1 cellular context compared by ENCODE assay signal in the genomic region with DNA sequence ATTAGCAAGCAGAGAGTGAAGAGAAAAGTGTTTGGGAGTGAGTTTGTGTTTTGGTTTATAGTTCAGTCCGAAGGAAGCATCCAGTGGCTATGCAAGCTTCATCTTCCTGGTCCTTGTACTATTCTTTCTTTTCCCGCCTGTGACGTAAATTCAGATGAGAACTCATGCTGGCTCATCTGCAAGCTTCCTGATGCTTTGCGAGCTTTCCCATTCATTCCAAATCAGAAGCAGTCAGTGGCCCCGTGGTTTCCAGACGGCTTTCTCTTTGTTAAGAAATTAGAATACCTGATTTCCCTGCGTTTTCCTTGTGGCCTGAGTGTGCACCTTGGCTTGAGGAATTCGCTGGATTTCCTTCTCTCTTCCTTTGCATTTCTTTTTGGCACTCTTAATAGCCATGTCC.
TF ChIP-seq lines count a peak whose summit lies in the region.

No MANE protein-coding gene starts in this region.

TF ChIP-seq in H1, 55 proteins besides CTCF, POLR2A, EP300 and RAD21 (continued from another document):
- TF ChIP-seq KDM4A (IDR thresholded peaks at IDR 0.05; ENCODE audit: low read depth, low read length, severe bottlenecking) (no peak), JUN (IDR thresholded peaks at IDR 0.05; ENCODE audit: low read depth, low read length) (no peak), NANOG (IDR thresholded peaks at IDR 0.05; ENCODE audit: insufficient read depth, low read depth, low read length, poor library complexity, severe bottlenecking) (peak; percentile 79)
TF ChIP-seq in H1: peak in this region for 4.
